20 cellular contexts compared by ENCODE assay signal in genomic region chr5:119379096-119379495, GRCh38. TPM values are rescaled to one million over a fixed set of nuclear protein-coding genes. Genes with fewer than 3 reads are reported as not detected.
DNase-seq lines count a peak whose midpoint lies in the region; ATAC-seq and TF ChIP-seq lines count a peak whose summit lies in the region.
"Had no signal": no experiment of that assay in that cellular context is flagged by ENCODE, and none has a peak within 500 bp of the region (broad histone marks: within the 10 kb centered on the region; RNA-seq: fewer than 3 reads in every experiment).

No MANE protein-coding gene starts in this region.

- no peak for ATAC-seq in activated T-cell treated with anti-CD3 and anti-CD28 coated beads, Interleukin-2, amount 50 U/mL, for 72 hours (replicated peaks in 1 of 2)
- ATAC-seq in stimulated activated memory B cell treated with anti-CD40 and anti-IgM and Interleukin-4, amounts not matched to agents 10 μg/mL and 1 μg/mL and 100 μg/mL, for 72 hours, result no peak
- no peak for ATAC-seq in PC-3

- H3K36me3 ChIP-seq in OCI-LY1 (ENCODE audit: insufficient read depth, low read length) (peaks cover 10% of the 10 kb centered on the region; the same call in 1 of the 2 replicates), PC-3 (ENCODE audit: low read depth, low read length) (no peaks in the 10 kb centered on the region)
- H3K36me3 ChIP-seq: sigmoid colon, transverse colon had no signal

- H3F3A ChIP-seq in OCI-LY1 (ENCODE audit: insufficient read depth, low read length) (no peaks in the 10 kb centered on the region), PC-3 (ENCODE audit: low read length, unreplicated experiment) (no peaks in the 10 kb centered on the region)

- H3K36me3 Mint-ChIP-seq in activated T-cell treated with anti-CD3 and anti-CD28 coated beads, Interleukin-2, amount 50 U/mL, for 72 hours (ENCODE audit: insufficient read depth in 2 of 2), result peaks cover 7 to 25% of the 10 kb centered on the region in 2 donors
- H3K36me3 Mint-ChIP-seq in dendritic cell treated with granulocyte-macrophage colony-stimulating factor and Interleukin-4, amounts not matched to agents 40 ng/mL and 50 ng/mL, for 4 days (ENCODE audit: low read depth), result peaks cover 54% of the 10 kb centered on the region
- H3K36me3 Mint-ChIP-seq in stimulated activated memory B cell treated with anti-CD40 and anti-IgM and Interleukin-4, amounts not matched to agents 10 μg/mL and 1 μg/mL and 100 μg/mL, for 72 hours, result peaks cover 21% of the 10 kb centered on the region

- H3K4me3 Mint-ChIP-seq in activated T-cell treated with anti-CD3 and anti-CD28 coated beads, Interleukin-2, amount 50 U/mL, for 72 hours, result peak overlapping the region in 1 of 2 donors; percentile 3
- no peak overlapping the region for H3K4me3 Mint-ChIP-seq in dendritic cell treated with granulocyte-macrophage colony-stimulating factor and Interleukin-4, amounts not matched to agents 40 ng/mL and 50 ng/mL, for 4 days
- no peak overlapping the region for H3K4me3 Mint-ChIP-seq in stimulated activated memory B cell treated with anti-CD40 and anti-IgM and Interleukin-4, amounts not matched to agents 10 μg/mL and 1 μg/mL and 100 μg/mL, for 72 hours
- H3K4me3 Mint-ChIP-seq: activated T-helper 1 cell treated with anti-CD3 and anti-CD28 coated beads, Interleukin-12 subunit alpha, Interleukin-12 subunit beta, Interleukin-2, Interleukin-4 antibody, amounts not matched to agents 30 ng/mL and 10 ng/mL and 1 ng/mL, durations not matched to agents 14 hours and 24 hours and 36 hours had no signal

- H3K4me1 Mint-ChIP-seq in activated T-cell treated with anti-CD3 and anti-CD28 coated beads, Interleukin-2, amount 50 U/mL, for 72 hours (ENCODE audit: low read depth), result peaks cover 92% of the 10 kb centered on the region
- peaks cover 67% of the 10 kb centered on the region for H3K4me1 Mint-ChIP-seq in dendritic cell treated with granulocyte-macrophage colony-stimulating factor and Interleukin-4, amounts not matched to agents 40 ng/mL and 50 ng/mL, for 4 days (ENCODE audit: low read depth)
- H3K4me1 Mint-ChIP-seq in stimulated activated memory B cell treated with anti-CD40 and anti-IgM and Interleukin-4, amounts not matched to agents 10 μg/mL and 1 μg/mL and 100 μg/mL, for 72 hours, result peaks cover 65% of the 10 kb centered on the region

- intact Hi-C loops in dendritic cell treated with granulocyte-macrophage colony-stimulating factor and Interleukin-4, amounts not matched to agents 40 ng/mL and 50 ng/mL, for 4 days (cut with micrococcal nuclease), result no loop called here
- intact Hi-C loops in PC-3 (cut with micrococcal nuclease), result no loop called here

- POLR2A ChIA-PET in PC-3 (lab: Charles Lee; ENCODE audit: unreplicated experiment), result no interaction called here

- H3K4me1 ChIP-seq in OCI-LY1 (ENCODE audit: insufficient read depth, low read length, severe bottlenecking), result peaks cover 47% of the 10 kb centered on the region
- no peaks in the 10 kb centered on the region for H3K4me1 ChIP-seq in PC-3 (ENCODE audit: insufficient read depth, low read length)
- H3K4me1 ChIP-seq: parathyroid adenoma had no signal

- H3K4me3 ChIP-seq in OCI-LY1 (ENCODE audit: low read depth, low read length, poor library complexity, severe bottlenecking) (no peak overlapping the region), PC-3 (ENCODE audit: low read length) (no peak overlapping the region)
- H3K4me3 ChIP-seq: sigmoid colon, transverse colon had no signal

- H3K9me2 ChIP-seq in OCI-LY1 (ENCODE audit: low read depth, low read length) (no peaks in the 10 kb centered on the region), PC-3 (replicated peaks; ENCODE audit: low read length) (no peaks in the 10 kb centered on the region)

- H3K9me3 ChIP-seq in OCI-LY1 (ENCODE audit: low read length) (no peaks in the 10 kb centered on the region), PC-3 (ENCODE audit: low read length) (no peaks in the 10 kb centered on the region)
- H3K9me3 ChIP-seq: sigmoid colon, transverse colon had no signal

- H4K20me1 ChIP-seq in OCI-LY1 (ENCODE audit: insufficient read depth, low read length) (no peaks in the 10 kb centered on the region), PC-3 (ENCODE audit: low read length) (no peaks in the 10 kb centered on the region)

- H3K27me3 ChIP-seq in OCI-LY1 (ENCODE audit: insufficient read depth, low read length), result no peaks in the 10 kb centered on the region
- no peaks in the 10 kb centered on the region for H3K27me3 ChIP-seq in PC-3 (ENCODE audit: low read length)
- H3K27me3 ChIP-seq: sigmoid colon, transverse colon had no signal

- H3K79me2 ChIP-seq in OCI-LY1 (ENCODE audit: insufficient read depth, low read length) (peaks cover 92% of the 10 kb centered on the region), PC-3 (ENCODE audit: low read length) (no peaks in the 10 kb centered on the region)
- H3K79me2 ChIP-seq: parathyroid adenoma had no signal

- H3K27me3 Mint-ChIP-seq in activated T-cell treated with anti-CD3 and anti-CD28 coated beads, Interleukin-2, amount 50 U/mL, for 72 hours (ENCODE audit: low read depth), result no peaks in the 10 kb centered on the region
- H3K27me3 Mint-ChIP-seq in dendritic cell treated with granulocyte-macrophage colony-stimulating factor and Interleukin-4, amounts not matched to agents 40 ng/mL and 50 ng/mL, for 4 days, result no peaks in the 10 kb centered on the region
- H3K27me3 Mint-ChIP-seq in stimulated activated memory B cell treated with anti-CD40 and anti-IgM and Interleukin-4, amounts not matched to agents 10 μg/mL and 1 μg/mL and 100 μg/mL, for 72 hours, result no peaks in the 10 kb centered on the region

- no TSS peak for BruUV-seq in PC-3 (replicated peaks; lab: Mats Ljungman, UMichigan)

- no peak for TF ChIP-seq CTCF in OCI-LY1 (IDR thresholded peaks at IDR 0.05; ENCODE audit: low read length)
- no peak for TF ChIP-seq CTCF in PC-3 (conservative IDR thresholded peaks at IDR 0.05; ENCODE audit: low read depth, low read length)

- no peak overlapping the region for H2AFZ ChIP-seq in OCI-LY1 (ENCODE audit: low read length)
- no peak overlapping the region for H2AFZ ChIP-seq in PC-3 (ENCODE audit: low read length)
- H2AFZ ChIP-seq: parathyroid adenoma had no signal

- CTCF ChIA-PET in PC-3 (lab: Charles Lee), result no interaction called here

- no peaks in the 10 kb centered on the region for H3K9me3 Mint-ChIP-seq in activated T-cell treated with anti-CD3 and anti-CD28 coated beads, Interleukin-2, amount 50 U/mL, for 72 hours
- no peaks in the 10 kb centered on the region for H3K9me3 Mint-ChIP-seq in dendritic cell treated with granulocyte-macrophage colony-stimulating factor and Interleukin-4, amounts not matched to agents 40 ng/mL and 50 ng/mL, for 4 days
- no peaks in the 10 kb centered on the region for H3K9me3 Mint-ChIP-seq in stimulated activated memory B cell treated with anti-CD40 and anti-IgM and Interleukin-4, amounts not matched to agents 10 μg/mL and 1 μg/mL and 100 μg/mL, for 72 hours
- H3K9me3 Mint-ChIP-seq: activated T-helper 1 cell treated with anti-CD3 and anti-CD28 coated beads, Interleukin-12 subunit alpha, Interleukin-12 subunit beta, Interleukin-2, Interleukin-4 antibody, amounts not matched to agents 30 ng/mL and 10 ng/mL and 1 ng/mL, durations not matched to agents 14 hours and 24 hours and 36 hours had no signal

- peak overlapping the region; percentile 95 for H3K27ac Mint-ChIP-seq in activated T-cell treated with anti-CD3 and anti-CD28 coated beads, Interleukin-2, amount 50 U/mL, for 72 hours
- H3K27ac Mint-ChIP-seq in dendritic cell treated with granulocyte-macrophage colony-stimulating factor and Interleukin-4, amounts not matched to agents 40 ng/mL and 50 ng/mL, for 4 days, result peak overlapping the region; percentile 44
- H3K27ac Mint-ChIP-seq in stimulated activated memory B cell treated with anti-CD40 and anti-IgM and Interleukin-4, amounts not matched to agents 10 μg/mL and 1 μg/mL and 100 μg/mL, for 72 hours, result peak overlapping the region; percentile 62

- H3K4me2 ChIP-seq in OCI-LY1 (ENCODE audit: low read length) (no peak overlapping the region), PC-3 (ENCODE audit: low read length) (no peak overlapping the region)

- H3K27ac ChIP-seq in OCI-LY1 (ENCODE audit: low read depth, low read length, poor library complexity, severe bottlenecking), result peak overlapping the region; percentile 42
- no peak overlapping the region for H3K27ac ChIP-seq in PC-3 (ENCODE audit: low read length)
- H3K27ac ChIP-seq: parathyroid adenoma, transverse colon had no signal

- no peak for DNase-seq in activated T-cell treated with anti-CD3 and anti-CD28 coated beads, Interleukin-2, amount 50 U/mL, for 72 hours
- DNase-seq in activated T-cell treated with anti-CD3 and anti-CD28 coated beads for 4 hours (no peak), retina (no peak), PC-3 (no peak)
- DNase-seq in stimulated activated CD4-positive, alpha-beta T cell treated with anti-CD3 and anti-CD28 coated beads, Interleukin-2, amount 100 ng/mL, for 48 hours, result no peak
- DNase-seq: aorta; central memory CD4-positive, alpha-beta T cell; mammary epithelial cell; NCI-H1092 treated with DMSO at 0.1 percent for 48 hours; NCI-H2029 treated with DMSO at 0.1 percent for 48 hours; SHP77; sigmoid colon; stimulated activated naive CD4-positive, alpha-beta T cell; SW 1271; transverse colon had no signal

- no peak overlapping the region for H3K9ac ChIP-seq in OCI-LY1 (ENCODE audit: low read length)
- no peak overlapping the region for H3K9ac ChIP-seq in PC-3 (ENCODE audit: low read length)
- H3K9ac ChIP-seq: parathyroid adenoma had no signal

RNA-seq across cellular contexts. Expression of gene TNFAIP8, which starts 23.3 kb away (rescaled TPM):
- 100 to 1,000 TPM; 117 to 137 TPM for total RNA-seq in activated T-cell treated with anti-CD3 and anti-CD28 coated beads, Interleukin-2, amount 50 U/mL, for 72 hours
- 11.8 and 20.0 TPM in 2 replicates for total RNA-seq in PC-3 (2014; rRNA removed)

Comparison
In these comparisons a context has a peak if more than half of its experiments do, and no peak if none do; other contexts are left out.
1. H3K27ac Mint-ChIP-seq: peak in every context shown above with its lines; median percentile 95 in activated T-cell treated with anti-CD3 and anti-CD28 coated beads, Interleukin-2, amount 50 U/mL, for 72 hours; 62 in stimulated activated memory B cell treated with anti-CD40 and anti-IgM and Interleukin-4, amounts not matched to agents 10 μg/mL and 1 μg/mL and 100 μg/mL, for 72 hours; 44 in dendritic cell treated with granulocyte-macrophage colony-stimulating factor and Interleukin-4, amounts not matched to agents 40 ng/mL and 50 ng/mL, for 4 days.